ENCODE assay signal across 1 cellular context in the genomic region with DNA sequence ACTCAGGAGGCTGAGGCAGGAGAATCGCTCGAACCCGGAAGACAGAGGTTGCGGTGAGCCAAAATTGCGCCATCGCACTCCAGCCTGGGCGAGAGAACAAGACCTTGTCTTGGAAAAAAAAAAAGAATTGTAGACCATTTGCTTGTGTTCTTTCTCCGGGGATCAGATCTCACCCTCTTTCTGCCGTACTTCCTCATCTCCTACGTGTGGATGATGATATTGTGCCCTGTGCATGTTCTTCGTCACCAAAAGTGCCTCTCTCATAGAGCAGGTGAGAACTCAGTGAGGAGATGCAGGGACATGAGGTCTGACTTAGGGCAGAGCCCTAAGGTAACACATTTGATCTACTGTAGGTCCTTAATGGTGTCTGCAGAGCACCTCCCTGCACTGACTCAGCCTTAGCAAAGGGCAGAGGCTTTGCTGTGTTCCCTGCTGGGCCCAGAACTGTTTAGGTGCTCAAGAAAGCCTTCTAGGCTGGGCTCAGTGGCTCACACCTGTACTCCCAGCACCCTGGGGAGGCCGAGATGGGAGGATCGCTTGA.
A peak's percentile ranks its signal among the peaks of the same experiment; 100 is the strongest.
TF ChIP-seq lines count a peak whose summit lies in the region.

No MANE protein-coding gene starts in this region.

TF ChIP-seq in HepG2, 621 proteins besides CTCF, POLR2A, EP300 and RAD21 (continues in another document):
- TF ChIP-seq ZNF431 (CRISPR knock-in tag; IDR thresholded peaks at IDR 0.05; ENCODE audit: borderline replicate concordance, low read depth) (no peak), ELF3 (CRISPR knock-in tag; IDR thresholded peaks at IDR 0.05) (peak; percentile 53), ZBTB21 (CRISPR knock-in tag; IDR thresholded peaks at IDR 0.05) (peak; percentile 52; the same call in 1 of the 2 replicates), ZNF263 (CRISPR knock-in tag; IDR thresholded peaks at IDR 0.05) (peak; percentile 7; the same call in 1 of the 2 replicates), MXI1 (IDR thresholded peaks at IDR 0.05; ENCODE audit: borderline replicate concordance, low read depth, low read length) (no peak), ZMYM4 (CRISPR knock-in tag; IDR thresholded peaks at IDR 0.05) (0 out of 2 replicates have a peak, but pooled peaks have one; percentile 41), SALL1 (CRISPR knock-in tag; IDR thresholded peaks at IDR 0.05) (peak; percentile 23; the same call in 1 of the 2 replicates), CEBPB (IDR thresholded peaks at IDR 0.05; ENCODE audit: borderline replicate concordance, low read depth, low read length) (peak; percentile 61; the same call in 1 of the 2 replicates), ZNF703 (CRISPR knock-in tag; IDR thresholded peaks at IDR 0.05; ENCODE audit: borderline replicate concordance) (no peak), ZNF773 (CRISPR knock-in tag; IDR thresholded peaks at IDR 0.05; ENCODE audit: borderline replicate concordance) (no peak), HOXA3 (CRISPR knock-in tag; IDR thresholded peaks at IDR 0.05) (peak; percentile 14; the same call in 1 of the 2 replicates), MATR3 (CRISPR knock-in tag; IDR thresholded peaks at IDR 0.05) (no peak), ZNF616 (CRISPR knock-in tag; IDR thresholded peaks at IDR 0.05; ENCODE audit: low read depth) (peak; percentile 61; the same call in 1 of the 2 replicates), ZBTB42 (CRISPR knock-in tag; IDR thresholded peaks at IDR 0.05) (no peak), HOXA9 (CRISPR knock-in tag; IDR thresholded peaks at IDR 0.05; ENCODE audit: borderline replicate concordance) (no peak), RFXAP (CRISPR knock-in tag; IDR thresholded peaks at IDR 0.05; ENCODE audit: borderline replicate concordance) (no peak), ZNF777 (CRISPR knock-in tag; IDR thresholded peaks at IDR 0.05) (no peak), KAT8 (CRISPR knock-in tag; IDR thresholded peaks at IDR 0.05) (no peak), YEATS2 (CRISPR knock-in tag; IDR thresholded peaks at IDR 0.05; ENCODE audit: borderline replicate concordance) (no peak), FOSL2 (CRISPR knock-in tag; IDR thresholded peaks at IDR 0.05) (no peak), KLF16 (CRISPR knock-in tag; IDR thresholded peaks at IDR 0.05) (no peak), BHLHE40 (IDR thresholded peaks at IDR 0.05; ENCODE audit: low read length) (no peak)
- TF ChIP-seq, protein P1, sequence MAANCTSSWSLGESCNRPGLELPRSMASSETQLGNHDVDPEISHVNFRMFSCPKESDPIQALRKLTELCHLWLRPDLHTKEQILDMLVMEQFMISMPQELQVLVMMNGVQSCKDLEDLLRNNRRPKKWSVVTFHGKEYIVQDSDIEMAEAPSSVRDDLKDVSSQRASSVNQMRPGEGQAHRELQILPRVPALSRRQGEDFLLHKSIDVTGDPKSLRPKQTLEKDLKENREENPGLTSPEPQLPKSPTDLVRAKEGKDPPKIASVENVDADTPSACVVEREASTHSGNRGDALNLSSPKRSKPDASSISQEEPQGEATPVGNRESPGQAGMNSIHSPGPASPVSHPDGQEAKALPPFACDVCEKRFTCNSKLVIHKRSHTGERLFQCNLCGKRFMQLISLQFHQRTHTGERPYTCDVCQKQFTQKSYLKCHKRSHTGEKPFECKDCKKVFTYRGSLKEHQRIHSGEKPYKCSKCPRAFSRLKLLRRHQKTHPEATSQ (CRISPR knock-in tag; IDR thresholded peaks at IDR 0.05; ENCODE audit: borderline replicate concordance), result 0 out of 2 replicates have a peak, but pooled peaks have one; percentile 35
- TF ChIP-seq, protein P2, sequence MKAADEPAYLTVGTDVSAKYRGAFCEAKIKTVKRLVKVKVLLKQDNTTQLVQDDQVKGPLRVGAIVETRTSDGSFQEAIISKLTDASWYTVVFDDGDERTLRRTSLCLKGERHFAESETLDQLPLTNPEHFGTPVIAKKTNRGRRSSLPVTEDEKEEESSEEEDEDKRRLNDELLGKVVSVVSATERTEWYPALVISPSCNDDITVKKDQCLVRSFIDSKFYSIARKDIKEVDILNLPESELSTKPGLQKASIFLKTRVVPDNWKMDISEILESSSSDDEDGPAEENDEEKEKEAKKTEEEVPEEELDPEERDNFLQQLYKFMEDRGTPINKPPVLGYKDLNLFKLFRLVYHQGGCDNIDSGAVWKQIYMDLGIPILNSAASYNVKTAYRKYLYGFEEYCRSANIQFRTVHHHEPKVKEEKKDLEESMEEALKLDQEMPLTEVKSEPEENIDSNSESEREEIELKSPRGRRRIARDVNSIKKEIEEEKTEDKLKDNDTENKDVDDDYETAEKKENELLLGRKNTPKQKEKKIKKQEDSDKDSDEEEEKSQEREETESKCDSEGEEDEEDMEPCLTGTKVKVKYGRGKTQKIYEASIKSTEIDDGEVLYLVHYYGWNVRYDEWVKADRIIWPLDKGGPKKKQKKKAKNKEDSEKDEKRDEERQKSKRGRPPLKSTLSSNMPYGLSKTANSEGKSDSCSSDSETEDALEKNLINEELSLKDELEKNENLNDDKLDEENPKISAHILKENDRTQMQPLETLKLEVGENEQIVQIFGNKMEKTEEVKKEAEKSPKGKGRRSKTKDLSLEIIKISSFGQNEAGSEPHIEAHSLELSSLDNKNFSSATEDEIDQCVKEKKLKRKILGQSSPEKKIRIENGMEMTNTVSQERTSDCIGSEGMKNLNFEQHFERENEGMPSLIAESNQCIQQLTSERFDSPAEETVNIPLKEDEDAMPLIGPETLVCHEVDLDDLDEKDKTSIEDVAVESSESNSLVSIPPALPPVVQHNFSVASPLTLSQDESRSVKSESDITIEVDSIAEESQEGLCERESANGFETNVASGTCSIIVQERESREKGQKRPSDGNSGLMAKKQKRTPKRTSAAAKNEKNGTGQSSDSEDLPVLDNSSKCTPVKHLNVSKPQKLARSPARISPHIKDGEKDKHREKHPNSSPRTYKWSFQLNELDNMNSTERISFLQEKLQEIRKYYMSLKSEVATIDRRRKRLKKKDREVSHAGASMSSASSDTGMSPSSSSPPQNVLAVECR (CRISPR knock-in tag; IDR thresholded peaks at IDR 0.05; ENCODE audit: borderline replicate concordance), result 0 out of 2 replicates have a peak, but pooled peaks have one; percentile 31
- TF ChIP-seq, protein P3, sequence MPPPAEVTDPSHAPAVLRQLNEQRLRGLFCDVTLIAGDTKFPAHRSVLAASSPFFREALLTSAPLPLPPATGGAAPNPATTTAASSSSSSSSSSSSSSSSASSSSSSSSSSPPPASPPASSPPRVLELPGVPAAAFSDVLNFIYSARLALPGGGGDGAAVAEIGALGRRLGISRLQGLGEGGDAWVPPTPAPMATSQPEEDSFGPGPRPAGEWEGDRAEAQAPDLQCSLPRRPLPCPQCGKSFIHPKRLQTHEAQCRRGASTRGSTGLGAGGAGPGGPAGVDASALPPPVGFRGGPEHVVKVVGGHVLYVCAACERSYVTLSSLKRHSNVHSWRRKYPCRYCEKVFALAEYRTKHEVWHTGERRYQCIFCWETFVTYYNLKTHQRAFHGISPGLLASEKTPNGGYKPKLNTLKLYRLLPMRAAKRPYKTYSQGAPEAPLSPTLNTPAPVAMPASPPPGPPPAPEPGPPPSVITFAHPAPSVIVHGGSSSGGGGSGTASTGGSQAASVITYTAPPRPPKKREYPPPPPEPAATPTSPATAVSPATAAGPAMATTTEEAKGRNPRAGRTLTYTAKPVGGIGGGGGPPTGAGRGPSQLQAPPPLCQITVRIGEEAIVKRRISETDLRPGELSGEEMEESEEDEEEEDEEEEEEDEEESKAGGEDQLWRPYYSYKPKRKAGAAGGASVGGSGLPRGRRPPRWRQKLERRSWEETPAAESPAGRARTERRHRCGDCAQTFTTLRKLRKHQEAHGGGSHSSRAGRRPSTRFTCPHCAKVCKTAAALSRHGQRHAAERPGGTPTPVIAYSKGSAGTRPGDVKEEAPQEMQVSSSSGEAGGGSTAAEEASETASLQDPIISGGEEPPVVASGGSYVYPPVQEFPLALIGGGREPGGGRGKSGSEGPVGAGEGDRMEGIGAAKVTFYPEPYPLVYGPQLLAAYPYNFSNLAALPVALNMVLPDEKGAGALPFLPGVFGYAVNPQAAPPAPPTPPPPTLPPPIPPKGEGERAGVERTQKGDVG (CRISPR knock-in tag; IDR thresholded peaks at IDR 0.05; ENCODE audit: borderline replicate concordance), result no peak
- TF ChIP-seq, protein P4, sequence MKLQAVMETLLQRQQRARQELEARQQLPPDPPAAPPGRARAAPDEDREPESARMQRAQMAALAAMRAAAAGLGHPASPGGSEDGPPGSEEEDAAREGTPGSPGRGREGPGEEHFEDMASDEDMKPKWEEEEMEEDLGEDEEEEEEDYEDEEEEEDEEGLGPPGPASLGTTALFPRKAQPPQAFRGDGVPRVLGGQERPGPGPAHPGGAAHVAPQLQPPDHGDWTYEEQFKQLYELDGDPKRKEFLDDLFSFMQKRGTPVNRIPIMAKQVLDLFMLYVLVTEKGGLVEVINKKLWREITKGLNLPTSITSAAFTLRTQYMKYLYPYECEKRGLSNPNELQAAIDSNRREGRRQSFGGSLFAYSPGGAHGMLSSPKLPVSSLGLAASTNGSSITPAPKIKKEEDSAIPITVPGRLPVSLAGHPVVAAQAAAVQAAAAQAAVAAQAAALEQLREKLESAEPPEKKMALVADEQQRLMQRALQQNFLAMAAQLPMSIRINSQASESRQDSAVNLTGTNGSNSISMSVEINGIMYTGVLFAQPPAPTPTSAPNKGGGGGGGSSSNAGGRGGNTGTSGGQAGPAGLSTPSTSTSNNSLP (IDR thresholded peaks at IDR 0.05; ENCODE audit: low read depth, low read length), result no peak
- TF ChIP-seq, protein P5, sequence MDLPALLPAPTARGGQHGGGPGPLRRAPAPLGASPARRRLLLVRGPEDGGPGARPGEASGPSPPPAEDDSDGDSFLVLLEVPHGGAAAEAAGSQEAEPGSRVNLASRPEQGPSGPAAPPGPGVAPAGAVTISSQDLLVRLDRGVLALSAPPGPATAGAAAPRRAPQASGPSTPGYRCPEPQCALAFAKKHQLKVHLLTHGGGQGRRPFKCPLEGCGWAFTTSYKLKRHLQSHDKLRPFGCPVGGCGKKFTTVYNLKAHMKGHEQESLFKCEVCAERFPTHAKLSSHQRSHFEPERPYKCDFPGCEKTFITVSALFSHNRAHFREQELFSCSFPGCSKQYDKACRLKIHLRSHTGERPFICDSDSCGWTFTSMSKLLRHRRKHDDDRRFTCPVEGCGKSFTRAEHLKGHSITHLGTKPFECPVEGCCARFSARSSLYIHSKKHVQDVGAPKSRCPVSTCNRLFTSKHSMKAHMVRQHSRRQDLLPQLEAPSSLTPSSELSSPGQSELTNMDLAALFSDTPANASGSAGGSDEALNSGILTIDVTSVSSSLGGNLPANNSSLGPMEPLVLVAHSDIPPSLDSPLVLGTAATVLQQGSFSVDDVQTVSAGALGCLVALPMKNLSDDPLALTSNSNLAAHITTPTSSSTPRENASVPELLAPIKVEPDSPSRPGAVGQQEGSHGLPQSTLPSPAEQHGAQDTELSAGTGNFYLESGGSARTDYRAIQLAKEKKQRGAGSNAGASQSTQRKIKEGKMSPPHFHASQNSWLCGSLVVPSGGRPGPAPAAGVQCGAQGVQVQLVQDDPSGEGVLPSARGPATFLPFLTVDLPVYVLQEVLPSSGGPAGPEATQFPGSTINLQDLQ (CRISPR knock-in tag; IDR thresholded peaks at IDR 0.05), result no peak
- TF ChIP-seq, protein P6, sequence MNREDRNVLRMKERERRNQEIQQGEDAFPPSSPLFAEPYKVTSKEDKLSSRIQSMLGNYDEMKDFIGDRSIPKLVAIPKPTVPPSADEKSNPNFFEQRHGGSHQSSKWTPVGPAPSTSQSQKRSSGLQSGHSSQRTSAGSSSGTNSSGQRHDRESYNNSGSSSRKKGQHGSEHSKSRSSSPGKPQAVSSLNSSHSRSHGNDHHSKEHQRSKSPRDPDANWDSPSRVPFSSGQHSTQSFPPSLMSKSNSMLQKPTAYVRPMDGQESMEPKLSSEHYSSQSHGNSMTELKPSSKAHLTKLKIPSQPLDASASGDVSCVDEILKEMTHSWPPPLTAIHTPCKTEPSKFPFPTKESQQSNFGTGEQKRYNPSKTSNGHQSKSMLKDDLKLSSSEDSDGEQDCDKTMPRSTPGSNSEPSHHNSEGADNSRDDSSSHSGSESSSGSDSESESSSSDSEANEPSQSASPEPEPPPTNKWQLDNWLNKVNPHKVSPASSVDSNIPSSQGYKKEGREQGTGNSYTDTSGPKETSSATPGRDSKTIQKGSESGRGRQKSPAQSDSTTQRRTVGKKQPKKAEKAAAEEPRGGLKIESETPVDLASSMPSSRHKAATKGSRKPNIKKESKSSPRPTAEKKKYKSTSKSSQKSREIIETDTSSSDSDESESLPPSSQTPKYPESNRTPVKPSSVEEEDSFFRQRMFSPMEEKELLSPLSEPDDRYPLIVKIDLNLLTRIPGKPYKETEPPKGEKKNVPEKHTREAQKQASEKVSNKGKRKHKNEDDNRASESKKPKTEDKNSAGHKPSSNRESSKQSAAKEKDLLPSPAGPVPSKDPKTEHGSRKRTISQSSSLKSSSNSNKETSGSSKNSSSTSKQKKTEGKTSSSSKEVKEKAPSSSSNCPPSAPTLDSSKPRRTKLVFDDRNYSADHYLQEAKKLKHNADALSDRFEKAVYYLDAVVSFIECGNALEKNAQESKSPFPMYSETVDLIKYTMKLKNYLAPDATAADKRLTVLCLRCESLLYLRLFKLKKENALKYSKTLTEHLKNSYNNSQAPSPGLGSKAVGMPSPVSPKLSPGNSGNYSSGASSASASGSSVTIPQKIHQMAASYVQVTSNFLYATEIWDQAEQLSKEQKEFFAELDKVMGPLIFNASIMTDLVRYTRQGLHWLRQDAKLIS (CRISPR knock-in tag; IDR thresholded peaks at IDR 0.05), result peak; percentile 69; the same call in 1 of the 2 replicates
- TF ChIP-seq, protein P7, sequence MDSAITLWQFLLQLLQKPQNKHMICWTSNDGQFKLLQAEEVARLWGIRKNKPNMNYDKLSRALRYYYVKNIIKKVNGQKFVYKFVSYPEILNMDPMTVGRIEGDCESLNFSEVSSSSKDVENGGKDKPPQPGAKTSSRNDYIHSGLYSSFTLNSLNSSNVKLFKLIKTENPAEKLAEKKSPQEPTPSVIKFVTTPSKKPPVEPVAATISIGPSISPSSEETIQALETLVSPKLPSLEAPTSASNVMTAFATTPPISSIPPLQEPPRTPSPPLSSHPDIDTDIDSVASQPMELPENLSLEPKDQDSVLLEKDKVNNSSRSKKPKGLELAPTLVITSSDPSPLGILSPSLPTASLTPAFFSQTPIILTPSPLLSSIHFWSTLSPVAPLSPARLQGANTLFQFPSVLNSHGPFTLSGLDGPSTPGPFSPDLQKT (CRISPR knock-in tag; IDR thresholded peaks at IDR 0.05; ENCODE audit: borderline replicate concordance), result no peak
- TF ChIP-seq, protein P8, sequence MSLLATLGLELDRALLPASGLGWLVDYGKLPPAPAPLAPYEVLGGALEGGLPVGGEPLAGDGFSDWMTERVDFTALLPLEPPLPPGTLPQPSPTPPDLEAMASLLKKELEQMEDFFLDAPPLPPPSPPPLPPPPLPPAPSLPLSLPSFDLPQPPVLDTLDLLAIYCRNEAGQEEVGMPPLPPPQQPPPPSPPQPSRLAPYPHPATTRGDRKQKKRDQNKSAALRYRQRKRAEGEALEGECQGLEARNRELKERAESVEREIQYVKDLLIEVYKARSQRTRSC (CRISPR knock-in tag; IDR thresholded peaks at IDR 0.05; ENCODE audit: low read depth), result no peak
- TF ChIP-seq, protein P9, sequence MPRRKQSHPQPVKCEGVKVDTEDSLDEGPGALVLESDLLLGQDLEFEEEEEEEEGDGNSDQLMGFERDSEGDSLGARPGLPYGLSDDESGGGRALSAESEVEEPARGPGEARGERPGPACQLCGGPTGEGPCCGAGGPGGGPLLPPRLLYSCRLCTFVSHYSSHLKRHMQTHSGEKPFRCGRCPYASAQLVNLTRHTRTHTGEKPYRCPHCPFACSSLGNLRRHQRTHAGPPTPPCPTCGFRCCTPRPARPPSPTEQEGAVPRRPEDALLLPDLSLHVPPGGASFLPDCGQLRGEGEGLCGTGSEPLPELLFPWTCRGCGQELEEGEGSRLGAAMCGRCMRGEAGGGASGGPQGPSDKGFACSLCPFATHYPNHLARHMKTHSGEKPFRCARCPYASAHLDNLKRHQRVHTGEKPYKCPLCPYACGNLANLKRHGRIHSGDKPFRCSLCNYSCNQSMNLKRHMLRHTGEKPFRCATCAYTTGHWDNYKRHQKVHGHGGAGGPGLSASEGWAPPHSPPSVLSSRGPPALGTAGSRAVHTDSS (CRISPR knock-in tag; conservative IDR thresholded peaks at IDR 0.05), result no peak
